Comparison of ENCODE assay signal across 29 cellular contexts in the genomic region with DNA sequence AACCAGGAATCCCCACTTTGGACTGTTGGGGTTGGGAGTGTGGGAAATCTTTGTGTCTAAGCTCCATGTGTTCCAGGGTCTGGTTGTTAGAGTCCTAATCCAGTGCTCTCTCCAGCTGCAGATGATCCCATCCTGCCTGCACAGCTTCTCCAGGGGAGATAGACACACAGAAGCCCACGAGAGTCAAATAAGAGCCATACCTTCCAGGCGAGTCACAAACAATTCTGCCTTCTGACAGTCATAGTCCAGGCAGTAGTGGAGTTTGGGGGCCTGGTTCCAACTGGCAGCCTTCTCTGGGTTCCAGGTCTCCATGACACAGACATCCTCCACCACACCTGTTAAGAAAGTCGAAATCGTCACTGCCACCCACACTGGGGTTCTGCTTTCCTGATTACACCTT. TPM values are rescaled to one million over a fixed set of nuclear protein-coding genes. Genes with fewer than 3 reads are reported as not detected.
"Had no signal": no experiment of that assay in that cellular context is flagged by ENCODE, and none has a peak within 500 bp of the region (broad histone marks: within the 10 kb centered on the region; RNA-seq: fewer than 3 reads in every experiment).

No MANE protein-coding gene starts in this region.

- H3K4me3 Mint-ChIP-seq: activated CD4-positive, alpha-beta memory T cell treated with anti-CD3 and anti-CD28 coated beads for 36 hours; activated naive CD4-positive, alpha-beta T cell treated with anti-CD3 and anti-CD28 coated beads, Interleukin-2, amount 50 U/mL, for 24 hours; activated T-cell treated with anti-CD3 and anti-CD28 coated beads, Interleukin-2, amount 50 U/mL, for 4 hours; activated T-helper 17 cell treated with anti-CD3 and anti-CD28 coated beads, Interleukin-2, amount 50 U/mL, for 72 hours; dendritic cell treated with granulocyte-macrophage colony-stimulating factor and Interleukin-4, amounts not matched to agents 40 ng/mL and 50 ng/mL, for 4 days; nephron; stimulated activated naive CD8-positive, alpha-beta T cell treated with anti-CD3 and anti-CD28 coated beads, Interleukin-15, Interleukin-2, amounts not matched to agents 100 ng/mL and 50 ng/mL, for 24 hours had no signal

- H3K9me3 Mint-ChIP-seq: activated CD4-positive, alpha-beta memory T cell treated with anti-CD3 and anti-CD28 coated beads for 36 hours; activated naive CD4-positive, alpha-beta T cell treated with anti-CD3 and anti-CD28 coated beads, Interleukin-2, amount 50 U/mL, for 24 hours; activated T-cell treated with anti-CD3 and anti-CD28 coated beads, Interleukin-2, amount 50 U/mL, for 4 hours; activated T-helper 17 cell treated with anti-CD3 and anti-CD28 coated beads, Interleukin-2, amount 50 U/mL, for 72 hours; dendritic cell treated with granulocyte-macrophage colony-stimulating factor and Interleukin-4, amounts not matched to agents 40 ng/mL and 50 ng/mL, for 4 days; nephron; stimulated activated naive CD8-positive, alpha-beta T cell treated with anti-CD3 and anti-CD28 coated beads, Interleukin-15, Interleukin-2, amounts not matched to agents 100 ng/mL and 50 ng/mL, for 24 hours had no signal

- H3K4me1 Mint-ChIP-seq: activated naive CD4-positive, alpha-beta T cell treated with anti-CD3 and anti-CD28 coated beads, Interleukin-2, amount 50 U/mL, for 24 hours; activated T-helper 17 cell treated with anti-CD3 and anti-CD28 coated beads, Interleukin-2, amount 50 U/mL, for 72 hours had no signal

- H3K27me3 Mint-ChIP-seq: activated naive CD4-positive, alpha-beta T cell treated with anti-CD3 and anti-CD28 coated beads, Interleukin-2, amount 50 U/mL, for 24 hours had no signal

- H3K27me3 ChIP-seq: ascending aorta, breast epithelium, right lobe of liver had no signal

- H3K4me3 ChIP-seq: ascending aorta, breast epithelium, esophagus muscularis mucosa, heart right ventricle, left ventricle myocardium inferior, lung, mucosa of descending colon, right lobe of liver, skin epidermis, thoracic aorta had no signal

- H3K27ac Mint-ChIP-seq: activated CD4-positive, alpha-beta memory T cell treated with anti-CD3 and anti-CD28 coated beads for 36 hours; activated naive CD4-positive, alpha-beta T cell treated with anti-CD3 and anti-CD28 coated beads, Interleukin-2, amount 50 U/mL, for 24 hours; activated T-helper 17 cell treated with anti-CD3 and anti-CD28 coated beads, Interleukin-2, amount 50 U/mL, for 72 hours; dendritic cell treated with granulocyte-macrophage colony-stimulating factor and Interleukin-4, amounts not matched to agents 40 ng/mL and 50 ng/mL, for 4 days; nephron; stimulated activated naive CD8-positive, alpha-beta T cell treated with anti-CD3 and anti-CD28 coated beads, Interleukin-15, Interleukin-2, amounts not matched to agents 100 ng/mL and 50 ng/mL, for 24 hours had no signal

- H3K4me1 ChIP-seq: ascending aorta, breast epithelium, foreskin keratinocyte, right lobe of liver had no signal

- ATAC-seq: activated T-cell treated with anti-CD3 and anti-CD28 coated beads, Interleukin-2, amount 50 U/mL, for 4 hours; activated T-helper 17 cell treated with anti-CD3 and anti-CD28 coated beads, Interleukin-2, amount 50 U/mL, for 72 hours; foreskin keratinocyte; heart right ventricle; mucosa of descending colon; right lobe of liver had no signal

- DNase-seq: activated CD4-positive, alpha-beta memory T cell treated with anti-CD3 and anti-CD28 coated beads for 36 hours; activated CD4-positive, alpha-beta T cell treated with anti-CD3 and anti-CD28 coated beads for 4 hours; activated CD8-positive, alpha-beta memory T cell treated with anti-CD3 and anti-CD28 coated beads, Interleukin-2, amount 50 U/mL, for 4 hours; activated T-cell treated with anti-CD3 and anti-CD28 coated beads, Interleukin-2, amount 50 U/mL, for 4 hours; central memory CD4-positive, alpha-beta T cell; foreskin keratinocyte; heart right ventricle; left ventricle myocardium inferior; mucosa of descending colon; right lobe of liver; stimulated activated CD4-positive, alpha-beta T cell treated with anti-CD3 and anti-CD28 coated beads, Interleukin-12 subunit alpha, Interleukin-12 subunit beta, amount 100 ng/mL, for 4 hours; stimulated activated CD4-positive, alpha-beta T cell treated with anti-CD3 and anti-CD28 coated beads, Interleukin-4, amount 100 ng/mL, for 1 hour; trophoblast cell had no signal

- H3K36me3 Mint-ChIP-seq: activated CD4-positive, alpha-beta memory T cell treated with anti-CD3 and anti-CD28 coated beads for 36 hours; activated naive CD4-positive, alpha-beta T cell treated with anti-CD3 and anti-CD28 coated beads, Interleukin-2, amount 50 U/mL, for 24 hours had no signal

- H3K27ac ChIP-seq: ascending aorta, breast epithelium, esophagus muscularis mucosa, foreskin keratinocyte, heart right ventricle, left ventricle myocardium inferior, right lobe of liver, skin epidermis, thoracic aorta, VCaP had no signal

- H3K9me3 ChIP-seq: ascending aorta, breast epithelium, esophagus muscularis mucosa, heart right ventricle, left ventricle myocardium inferior, mucosa of descending colon, right lobe of liver, thoracic aorta had no signal

- H3K36me3 ChIP-seq: ascending aorta, breast epithelium, esophagus muscularis mucosa, heart right ventricle, left ventricle myocardium inferior, right lobe of liver, thoracic aorta had no signal

RNA-seq across cellular contexts. Expression of gene SYT13, which starts 32.1 kb away (rescaled TPM):
- total RNA-seq: activated CD4-positive, alpha-beta memory T cell treated with anti-CD3 and anti-CD28 coated beads for 36 hours; activated CD8-positive, alpha-beta memory T cell treated with anti-CD3 and anti-CD28 coated beads for 36 hours; activated T-helper 17 cell treated with anti-CD3 and anti-CD28 coated beads, Interleukin-2, amount 50 U/mL, for 72 hours; ascending aorta; foreskin keratinocyte; mesenteric fat pad; subcutaneous adipose tissue; T-helper 1 cell treated with Interleukin-12 subunit alpha and Interleukin-12 subunit beta and Interleukin-4 antibody, amounts not matched to agents 30 ng/mL and 1 ng/mL, for 36 hours; thoracic aorta had no signal
- polyA plus RNA-seq: foreskin keratinocyte had no signal
